Comparison of ENCODE assay signal across 20 cellular contexts in genomic region chr6:136826216-136826615, GRCh38.
"Had no signal": no experiment of that assay in that cellular context is flagged by ENCODE, and none has a peak within 500 bp of the region (broad histone marks: within the 10 kb centered on the region; RNA-seq: fewer than 3 reads in every experiment).

No MANE protein-coding gene starts in this region.

- H3K27ac ChIP-seq: SK-N-MC, WERI-Rb-1 had no signal

- H3K27me3 Mint-ChIP-seq: activated CD4-positive, alpha-beta T cell treated with anti-CD3 and anti-CD28 coated beads for 36 hours; activated CD8-positive, alpha-beta T cell treated with anti-CD3 and anti-CD28 coated beads for 36 hours; activated naive CD4-positive, alpha-beta T cell treated with anti-CD3 and anti-CD28 coated beads, Interleukin-2, amount 10 ng/mL, durations not matched to agents 7 days and 5 days; activated naive CD8-positive, alpha-beta T cell treated with anti-CD3 and anti-CD28 coated beads for 36 hours; T-cell had no signal

- H3K27ac Mint-ChIP-seq: activated CD4-positive, alpha-beta T cell treated with anti-CD3 and anti-CD28 coated beads for 36 hours; activated CD8-positive, alpha-beta T cell treated with anti-CD3 and anti-CD28 coated beads for 36 hours; activated naive CD4-positive, alpha-beta T cell treated with anti-CD3 and anti-CD28 coated beads, Interleukin-2, amount 10 ng/mL, durations not matched to agents 7 days and 5 days; activated naive CD8-positive, alpha-beta T cell treated with anti-CD3 and anti-CD28 coated beads for 36 hours; activated T-cell treated with anti-CD3 and anti-CD28 coated beads, Interleukin-2, amount 50 U/mL, for 72 hours; activated T-helper 2 cell treated with anti-CD3 and anti-CD28 coated beads, Interferon-gamma antibody, Interleukin-2, Interleukin-4, amounts not matched to agents 10 μg/mL and 5 μg/mL and 100 μg/mL, durations not matched to agents 14 hours and 24 hours and 36 hours; T-cell had no signal

- DNase-seq: activated CD4-positive, alpha-beta T cell treated with anti-CD3 and anti-CD28 coated beads for 36 hours; activated CD8-positive, alpha-beta memory T cell treated with anti-CD3 and anti-CD28 coated beads, Interleukin-2, amount 50 U/mL, for 4 hours; activated CD8-positive, alpha-beta T cell treated with anti-CD3 and anti-CD28 coated beads for 36 hours; activated gamma-delta T cell treated with Interleukin-2 at 50 U/mL for 16 hours; activated naive CD4-positive, alpha-beta T cell treated with anti-CD3 and anti-CD28 coated beads, Interleukin-2, amount 10 ng/mL, durations not matched to agents 7 days and 5 days; activated naive CD8-positive, alpha-beta T cell treated with anti-CD3 and anti-CD28 coated beads for 36 hours; activated T-cell treated with anti-CD3 and anti-CD28 coated beads, Interleukin-2, amount 50 U/mL, for 72 hours; central memory CD4-positive, alpha-beta T cell; KG1; NCI-H1048; NCI-H146; NCI-H187 treated with DMSO at 0.1 percent for 48 hours; NCI-H2081 treated with DMSO at 0.1 percent for 48 hours; NCI-H446; NCI-H524 treated with DMSO at 0.1 percent for 48 hours; NCI-H748 treated with DMSO at 0.1 percent for 48 hours; T-cell; WERI-Rb-1 had no signal

- H3K4me3 Mint-ChIP-seq: activated CD4-positive, alpha-beta T cell treated with anti-CD3 and anti-CD28 coated beads for 36 hours; activated CD8-positive, alpha-beta T cell treated with anti-CD3 and anti-CD28 coated beads for 36 hours; activated naive CD4-positive, alpha-beta T cell treated with anti-CD3 and anti-CD28 coated beads, Interleukin-2, amount 10 ng/mL, durations not matched to agents 7 days and 5 days; activated naive CD8-positive, alpha-beta T cell treated with anti-CD3 and anti-CD28 coated beads for 36 hours; activated T-cell treated with anti-CD3 and anti-CD28 coated beads, Interleukin-2, amount 50 U/mL, for 72 hours; T-cell had no signal

- H3K4me3 ChIP-seq: SK-N-MC had no signal

- ATAC-seq: activated CD4-positive, alpha-beta T cell treated with anti-CD3 and anti-CD28 coated beads for 36 hours; activated CD8-positive, alpha-beta T cell treated with anti-CD3 and anti-CD28 coated beads for 36 hours; activated T-cell treated with anti-CD3 and anti-CD28 coated beads, Interleukin-2, amount 50 U/mL, for 72 hours; T-cell had no signal
